In the genomic region with DNA sequence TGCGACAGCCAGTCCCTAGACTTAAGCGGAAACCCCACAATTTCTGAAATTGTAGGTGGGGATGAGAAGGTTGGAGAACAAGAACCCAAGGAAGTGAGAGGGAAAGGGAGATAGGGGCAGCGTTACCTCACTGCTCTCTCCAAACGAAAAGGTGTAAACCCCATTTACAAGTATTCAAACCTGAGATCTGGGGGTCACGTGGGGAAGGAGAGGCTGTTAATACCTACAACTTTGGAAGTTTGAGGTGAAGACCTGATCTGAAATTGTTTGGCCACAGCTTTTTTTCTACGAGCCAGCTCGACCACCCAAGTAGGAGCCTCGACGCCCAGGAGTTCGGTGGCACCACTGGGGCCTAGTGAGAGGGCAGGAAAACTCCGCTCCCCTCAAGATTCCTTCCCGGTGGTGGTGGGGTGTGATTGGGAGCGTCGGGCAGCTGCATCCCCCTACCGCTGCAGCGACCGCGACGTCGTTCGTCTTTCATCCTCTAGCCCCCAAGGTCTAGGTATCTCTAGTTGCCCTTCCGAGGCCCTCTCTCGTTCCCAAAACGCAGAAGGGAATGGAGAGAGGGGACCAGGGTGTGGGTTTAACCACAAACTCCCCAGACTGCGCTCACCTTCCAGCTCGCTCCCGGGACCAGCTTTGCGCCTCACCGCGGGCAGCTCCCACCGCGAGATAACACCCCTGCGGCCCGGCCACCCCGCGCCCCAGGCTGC, we compare ENCODE assay signal across 9 cellular contexts. TPM values are rescaled to one million over a fixed set of nuclear protein-coding genes. Genes with fewer than 3 reads are reported as not detected.
A peak's percentile ranks its signal among the peaks of the same experiment; 100 is the strongest.
DNase-seq lines count a peak whose midpoint lies in the region; ATAC-seq and TF ChIP-seq lines count a peak whose summit lies in the region.
"Had no signal": no experiment of that assay in that cellular context is flagged by ENCODE, and none has a peak within 500 bp of the region (broad histone marks: within the 10 kb centered on the region; RNA-seq: fewer than 3 reads in every experiment).

No MANE protein-coding gene starts in this region.

- H3K4me3 ChIP-seq in LNCaP clone FGC (ENCODE audit: low read depth, low read length) (peak overlapping the region; percentile 61), epithelial cell of proximal tubule (ENCODE audit: low read depth, low read length) (peak overlapping the region; percentile 98), neuron (ENCODE audit: low read length) (peak overlapping the region; percentile 74)

- TF ChIP-seq CTCF in CD14-positive monocyte (IDR thresholded peaks at IDR 0.05) (no peak), LNCaP clone FGC (IDR thresholded peaks at IDR 0.05; ENCODE audit: control insufficient read depth, extremely low read depth, insufficient read depth) (no peak), epithelial cell of proximal tubule (conservative IDR thresholded peaks at IDR 0.05; ENCODE audit: low read depth, low read length) (peak; percentile 0)

- intact Hi-C loops in CD14-positive monocyte (cut with micrococcal nuclease) = no loop called here

- H3K4me3 Mint-ChIP-seq in CD14-positive monocyte = peak overlapping the region; percentile 39 to 85

- peaks cover 0 to 4% of the 10 kb centered on the region in 2 donors for H3K36me3 Mint-ChIP-seq in CD14-positive monocyte

- H3K27me3 ChIP-seq in neuron (ENCODE audit: insufficient read depth, low read length) = no peaks in the 10 kb centered on the region

- peaks cover 29% of the 10 kb centered on the region for H3K4me1 ChIP-seq in neuron (ENCODE audit: insufficient read depth, low read length)

- DNase-seq in CD14-positive monocyte (ENCODE audit: low spot score) = no peak
- no peak for DNase-seq in LNCaP clone FGC (ENCODE audit: low read depth)
- no peak for DNase-seq in epithelial cell of proximal tubule (ENCODE audit: low read depth)
- DNase-seq in GF-D8 (lab: John Stamatoyannopoulos, UW) = no peak
- no peak for DNase-seq in NCI-H2029 treated with DMSO at 0.1 percent for 48 hours (lab: John Stamatoyannopoulos, UW)

- H3K27ac Mint-ChIP-seq in CD14-positive monocyte = no peak overlapping the region

- H2AFZ ChIP-seq in neuron (ENCODE audit: low read depth, low read length) = peak overlapping the region; percentile 100

- peaks cover 0 to 15% (median 2%) of the 10 kb centered on the region in 7 donors for H3K9me3 Mint-ChIP-seq in CD14-positive monocyte

- H3K27me3 Mint-ChIP-seq in CD14-positive monocyte (ENCODE audit: low read depth in 3 of 3) = peaks cover 51 to 63% (median 59%) of the 10 kb centered on the region in 3 donors

- H3K9me3 ChIP-seq in neuron (ENCODE audit: low read length) = no peaks in the 10 kb centered on the region

- H3K4me1 Mint-ChIP-seq in CD14-positive monocyte = peaks cover 13% of the 10 kb centered on the region

- ATAC-seq in GM18502 (IDR thresholded peaks at IDR 0.05; ENCODE audit: poor library complexity, unreplicated experiment) = no peak
- no peak for ATAC-seq in HG02981 (IDR thresholded peaks at IDR 0.05; ENCODE audit: unreplicated experiment)

- H3K36me3 ChIP-seq in neuron (ENCODE audit: insufficient read depth, low read length) = no peaks in the 10 kb centered on the region

RNA-seq across cellular contexts. Expression of a gene that starts 0.9 kb away (rescaled TPM):
- polyA plus RNA-seq in CD14-positive monocyte = under 1 TPM; 0.01 TPM
- 24.6 and 39.4 TPM in 2 replicates for total RNA-seq in epithelial cell of proximal tubule
- total RNA-seq: OCI-LY7 had no signal

RNA-seq across cellular contexts. Expression of a gene that starts 52.5 kb away (rescaled TPM):
- under 1 TPM in 1 of 2 donors, not detected in 1; 0.29 TPM for polyA plus RNA-seq in CD14-positive monocyte
- 67.0 and 80.5 TPM in 2 replicates for total RNA-seq in epithelial cell of proximal tubule
